In genomic region chr11:120995184-120995583, GRCh38 we compare ENCODE assay signal across 1 cellular context.
TF ChIP-seq lines count a peak whose summit lies in the region.

No MANE protein-coding gene starts in this region.

TF ChIP-seq in SK-N-SH treated with all-trans-retinoic acid at 6 μM for 48 hours, 23 proteins besides CTCF, POLR2A, EP300 and RAD21 (continued from another document):
- TF ChIP-seq, protein P1, sequence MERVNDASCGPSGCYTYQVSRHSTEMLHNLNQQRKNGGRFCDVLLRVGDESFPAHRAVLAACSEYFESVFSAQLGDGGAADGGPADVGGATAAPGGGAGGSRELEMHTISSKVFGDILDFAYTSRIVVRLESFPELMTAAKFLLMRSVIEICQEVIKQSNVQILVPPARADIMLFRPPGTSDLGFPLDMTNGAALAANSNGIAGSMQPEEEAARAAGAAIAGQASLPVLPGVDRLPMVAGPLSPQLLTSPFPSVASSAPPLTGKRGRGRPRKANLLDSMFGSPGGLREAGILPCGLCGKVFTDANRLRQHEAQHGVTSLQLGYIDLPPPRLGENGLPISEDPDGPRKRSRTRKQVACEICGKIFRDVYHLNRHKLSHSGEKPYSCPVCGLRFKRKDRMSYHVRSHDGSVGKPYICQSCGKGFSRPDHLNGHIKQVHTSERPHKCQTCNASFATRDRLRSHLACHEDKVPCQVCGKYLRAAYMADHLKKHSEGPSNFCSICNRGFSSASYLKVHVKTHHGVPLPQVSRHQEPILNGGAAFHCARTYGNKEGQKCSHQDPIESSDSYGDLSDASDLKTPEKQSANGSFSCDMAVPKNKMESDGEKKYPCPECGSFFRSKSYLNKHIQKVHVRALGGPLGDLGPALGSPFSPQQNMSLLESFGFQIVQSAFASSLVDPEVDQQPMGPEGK (CRISPR knock-in tag; IDR thresholded peaks at IDR 0.05; ENCODE audit: borderline replicate concordance) = no peak
- TF ChIP-seq RARB (CRISPR knock-in tag; IDR thresholded peaks at IDR 0.05) (no peak), OSR1 (CRISPR knock-in tag; IDR thresholded peaks at IDR 0.05) (no peak)
